28 cellular contexts compared by ENCODE assay signal in genomic region chr4:124803026-124803425, GRCh38.
"Had no signal": no experiment of that assay in that cellular context is flagged by ENCODE, and none has a peak within 500 bp of the region (broad histone marks: within the 10 kb centered on the region; RNA-seq: fewer than 3 reads in every experiment).

No MANE protein-coding gene starts in this region.

- H3K4me1 ChIP-seq: ascending aorta had no signal

- DNase-seq: activated CD4-positive, alpha-beta T cell treated with anti-CD3 and anti-CD28 coated beads, Interleukin-2, amount 10 ng/mL, durations not matched to agents 24 days and 14 days; activated CD4-positive, alpha-beta T cell treated with anti-CD3 and anti-CD28 coated beads, Interleukin-2, amount 50 U/mL, for 4 hours; activated CD8-positive, alpha-beta T cell treated with anti-CD3 and anti-CD28 coated beads for 36 hours; activated effector memory CD4-positive, alpha-beta T cell treated with anti-CD3 and anti-CD28 coated beads, Interleukin-2, amount 50 U/mL, for 16 hours; activated naive CD4-positive, alpha-beta T cell; activated naive CD4-positive, alpha-beta T cell treated with anti-CD3 and anti-CD28 coated beads, Interleukin-2, amount 50 U/mL, for 16 hours; activated naive CD8-positive, alpha-beta T cell treated with anti-CD3 and anti-CD28 coated beads for 36 hours; activated T-cell treated with anti-CD3 and anti-CD28 coated beads, Interleukin-2, amount 50 U/mL, for 1 hour; amygdala; NCI-H1092 treated with DMSO at 0.1 percent for 48 hours; NCI-H1417; NCI-H146; NCI-H187; NCI-H2029 treated with DMSO at 0.1 percent for 48 hours; NCI-H2107; NCI-H2171; NCI-H510A; NCI-H526; NCI-H748 treated with DMSO at 0.1 percent for 48 hours; NK-92 treated with Interleukin-12 subunit alpha and Interleukin-12 subunit beta, amount 100 ng/mL, for 24 hours; PC-9; SIG-M5; SW 1271 had no signal

- H3K36me3 ChIP-seq: ascending aorta had no signal

- H3K27me3 ChIP-seq: ascending aorta had no signal

- ATAC-seq: Right ventricle myocardium inferior had no signal

- H3K4me3 ChIP-seq: ascending aorta, PC-9 had no signal

- H3K9me3 ChIP-seq: ascending aorta had no signal

- H3K4me2 ChIP-seq: PC-9 had no signal

- H3K27ac ChIP-seq: ascending aorta, PC-9, RWPE1 had no signal

- FAIRE-seq: RCC 7860, TTC549 had no signal
